In the genomic region with DNA sequence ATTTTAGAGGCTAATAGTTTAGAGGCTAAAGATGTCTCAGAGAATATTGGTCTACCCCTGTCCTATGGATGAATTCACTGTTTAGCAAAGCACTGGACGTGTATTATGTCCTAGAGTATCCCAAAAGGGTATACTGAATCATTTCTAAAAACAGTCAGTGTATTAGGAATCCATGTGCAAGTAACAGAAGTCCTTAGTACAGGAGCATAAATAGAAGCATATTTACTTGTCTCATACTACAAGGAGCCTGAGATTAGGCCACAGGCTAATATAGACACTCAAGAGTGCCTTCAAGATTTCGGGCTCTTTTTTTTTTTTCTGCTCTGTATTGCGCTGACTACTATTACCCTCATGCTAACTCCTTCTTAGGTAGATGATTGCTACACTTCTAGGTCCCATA, we compare ENCODE assay signal across 35 cellular contexts.
"Had no signal": no experiment of that assay in that cellular context is flagged by ENCODE, and none has a peak within 500 bp of the region (broad histone marks: within the 10 kb centered on the region; RNA-seq: fewer than 3 reads in every experiment).

No MANE protein-coding gene starts in this region.

- ATAC-seq: activated CD4-positive, alpha-beta T cell treated with anti-CD3 and anti-CD28 coated beads for 36 hours; activated CD4-positive, CD25-positive, alpha-beta regulatory T cell treated with anti-CD3 and anti-CD28 coated beads, Interleukin-2, amount 50 U/mL, for 24 hours; activated CD8-positive, alpha-beta T cell treated with anti-CD3 and anti-CD28 coated beads for 36 hours; activated naive CD4-positive, alpha-beta T cell treated with anti-CD3 and anti-CD28 coated beads, Interleukin-2, amount 50 U/mL, for 72 hours; activated T-cell treated with anti-CD3 and anti-CD28 coated beads, Interleukin-2, amount 50 U/mL, for 4 hours; activated T-cell treated with anti-CD3 and anti-CD28 coated beads, Interleukin-2, amount 50 U/mL, for 72 hours; activated T-helper 17 cell treated with anti-CD3 and anti-CD28 coated beads, Interleukin-2, amount 50 U/mL, for 72 hours; body of pancreas; WTC11 had no signal

- H3K9me3 ChIP-seq: adrenal gland, body of pancreas, breast epithelium had no signal

- H3K4me3 ChIP-seq: adrenal gland, body of pancreas, breast epithelium had no signal

- H3K27ac ChIP-seq: adrenal gland, body of pancreas, brain microvascular endothelial cell, breast epithelium, WERI-Rb-1 had no signal

- DNase-seq: activated CD4-positive, alpha-beta memory T cell treated with anti-CD3 and anti-CD28 coated beads for 36 hours; activated CD4-positive, alpha-beta T cell treated with anti-CD3 and anti-CD28 coated beads for 1 hour; activated CD4-positive, alpha-beta T cell treated with anti-CD3 and anti-CD28 coated beads for 36 hours; activated CD4-positive, alpha-beta T cell treated with anti-CD3 and anti-CD28 coated beads for 48 hours; activated CD4-positive, alpha-beta T cell treated with anti-CD3 and anti-CD28 coated beads, Interleukin-2, amount 50 U/mL, for 1 hour; activated CD4-positive, alpha-beta T cell treated with anti-CD3 and anti-CD28 coated beads, Interleukin-2, amount 50 U/mL, for 4 hours; activated CD4-positive, CD25-positive, alpha-beta regulatory T cell; activated CD8-positive, alpha-beta memory T cell treated with anti-CD3 and anti-CD28 coated beads, Interleukin-2, amount 50 U/mL, for 4 hours; activated CD8-positive, alpha-beta T cell treated with anti-CD3 and anti-CD28 coated beads for 36 hours; activated effector memory CD4-positive, alpha-beta T cell treated with anti-CD3 and anti-CD28 coated beads, Interleukin-2, amount 50 U/mL, for 16 hours; activated gamma-delta T cell treated with Interleukin-2 at 50 U/mL for 16 hours; activated naive CD4-positive, alpha-beta T cell; activated naive CD4-positive, alpha-beta T cell treated with anti-CD3 and anti-CD28 coated beads for 36 hours; activated naive CD4-positive, alpha-beta T cell treated with anti-CD3 and anti-CD28 coated beads, Interleukin-2, amount 50 U/mL, for 16 hours; activated naive CD8-positive, alpha-beta T cell treated with anti-CD3 and anti-CD28 coated beads for 36 hours; activated T-cell treated with anti-CD3 and anti-CD28 coated beads for 4 hours; activated T-cell treated with anti-CD3 and anti-CD28 coated beads, Interleukin-2, amount 50 U/mL, for 1 hour; activated T-cell treated with anti-CD3 and anti-CD28 coated beads, Interleukin-2, amount 50 U/mL, for 4 hours; activated T-cell treated with anti-CD3 and anti-CD28 coated beads, Interleukin-2, amount 50 U/mL, for 72 hours; adrenal gland; amniotic stem cell; aorta; body of pancreas; brain microvascular endothelial cell; central memory CD4-positive, alpha-beta T cell; SW 1271; T-helper 1 cell; T-helper 2 cell; T-helper 9 cell; WERI-Rb-1 had no signal

- H3K36me3 ChIP-seq: adrenal gland, brain microvascular endothelial cell, breast epithelium, WERI-Rb-1 had no signal

- H3K4me1 ChIP-seq: adrenal gland, body of pancreas, breast epithelium had no signal

- H3K27me3 ChIP-seq: adrenal gland, body of pancreas, brain microvascular endothelial cell, breast epithelium had no signal
